In genomic region chr5:181259974-181260719, GRCh38 we compare ENCODE assay signal across 9 cellular contexts. TPM values are rescaled to one million over a fixed set of nuclear protein-coding genes. Genes with fewer than 3 reads are reported as not detected.
DNase-seq lines count a peak whose midpoint lies in the region; ATAC-seq, FAIRE-seq and TF ChIP-seq lines count a peak whose summit lies in the region.
"Had no signal": no experiment of that assay in that cellular context is flagged by ENCODE, and none has a peak within 500 bp of the region (broad histone marks: within the 10 kb centered on the region; RNA-seq: fewer than 3 reads in every experiment).

No MANE protein-coding gene starts in this region.

- H3K27ac Mint-ChIP-seq in T-cell: peak overlapping the region; percentile 97 to 99

- H3K9ac ChIP-seq in skeletal muscle tissue (ENCODE audit: low read depth in 1 of 3, low read length in 3 of 3): peak overlapping the region; percentile 99

- no peak for FAIRE-seq in frontal cortex (lab: Jason Lieb, UNC)

- CTCF ChIA-PET in T-cell (lab: Charles Lee): interaction anchor here in 1 of 2 donors (1.0 to 2.0 kb wide), 4 partner anchors 21 to 38 kb away, joined by 3 to 9 read pairs (median 5); partner anchors contain the start of gene TRIM41

- POLR2A ChIA-PET in T-cell (lab: Charles Lee): interaction anchor here (0.6 to 1.3 kb wide), 5 partner anchors 10 to 53 kb away, joined by 3 to 5 read pairs (median 4); no protein-coding TSS in a partner anchor

- H3K4me3 ChIP-seq in skeletal muscle tissue (ENCODE audit: low read length in 3 of 3): peak overlapping the region; percentile 97 to 100 (median 98)

- H3K4me1 Mint-ChIP-seq in T-cell: peaks cover 57 to 63% (median 59%) of the 10 kb centered on the region in 3 donors

- no peak for TF ChIP-seq CTCF in foreskin keratinocyte (conservative IDR thresholded peaks at IDR 0.05)

- peaks cover 22% of the 10 kb centered on the region for H3K36me3 Mint-ChIP-seq in T-cell

- peaks cover 9 to 13% (median 11%) of the 10 kb centered on the region in 3 donors for H3K36me3 ChIP-seq in skeletal muscle tissue (ENCODE audit: control insufficient read depth in 3 of 3, insufficient read depth in 3 of 3, low read length in 3 of 3)

- H3K9me3 ChIP-seq in skeletal muscle tissue (ENCODE audit: control insufficient read depth in 3 of 3, low read length in 3 of 3): no peaks in the 10 kb centered on the region

- H3K4me3 Mint-ChIP-seq in T-cell: peak overlapping the region; percentile 95 to 99 (median 96)

- H3K4me1 ChIP-seq in foreskin keratinocyte (peaks cover 9% of the 10 kb centered on the region), skeletal muscle tissue (ENCODE audit: control insufficient read depth in 3 of 3, insufficient read depth in 3 of 3, low read length in 3 of 3) (peaks cover 43 to 53% (median 48%) of the 10 kb centered on the region in 3 donors)

- DNase-seq in T-cell (no peak), foreskin keratinocyte (no peak), LoVo (ENCODE audit: low spot score) (no peak), frontal cortex (ENCODE audit: low spot score in 2 of 2) (no peak), T1000 (lab: John Stamatoyannopoulos, UW) (no peak)
- DNase-seq: KG1 had no signal

- peak overlapping the region; percentile 98 for H3K27ac ChIP-seq in foreskin keratinocyte
- H3K27ac ChIP-seq in skeletal muscle tissue (ENCODE audit: low read depth, low read length): peak overlapping the region; percentile 100

- H3K9me3 Mint-ChIP-seq in T-cell: no peaks in the 10 kb centered on the region

- H3K27me3 Mint-ChIP-seq in T-cell: no peaks in the 10 kb centered on the region

- H3K27me3 ChIP-seq in foreskin keratinocyte (no peaks in the 10 kb centered on the region), skeletal muscle tissue (ENCODE audit: control insufficient read depth in 3 of 3, insufficient read depth in 3 of 3, low read length in 3 of 3) (no peaks in the 10 kb centered on the region)

- ATAC-seq in GM21529 (IDR thresholded peaks at IDR 0.05; ENCODE audit: unreplicated experiment) (peak; percentile 1), T-cell (replicated peaks in 1 of 4) (no peak), foreskin keratinocyte (no peak), HG02973 (IDR thresholded peaks at IDR 0.05; ENCODE audit: unreplicated experiment) (no peak)

RNA-seq across cellular contexts. Expression of gene TRIM52, which starts 0.8 kb away (rescaled TPM):
- total RNA-seq in T-cell (10 to 100 TPM; 42.9 to 56.9 (median 54.0) TPM), foreskin keratinocyte (2.6 and 2.8 TPM in 2 replicates), skeletal muscle tissue (4.2 TPM), frontal cortex (9.8 TPM)
- polyA plus RNA-seq in foreskin keratinocyte: 0.97 and 1.1 TPM in 2 replicates

RNA-seq across cellular contexts. Expression of gene RACK1, which starts 16.4 kb away (rescaled TPM):
- total RNA-seq in T-cell (1,000 to 10,000 TPM; 2,132 to 2,437 (median 2,230) TPM), foreskin keratinocyte (3,025 and 3,078 TPM in 2 replicates), skeletal muscle tissue (4,748 TPM), frontal cortex (3,351 TPM)
- 2,685 and 2,690 TPM in 2 replicates for polyA plus RNA-seq in foreskin keratinocyte

RNA-seq across cellular contexts. Expression of gene TRIM41, which starts 37.1 kb away (rescaled TPM):
- total RNA-seq in T-cell (10 to 100 TPM; 32.2 to 46.2 (median 36.7) TPM), foreskin keratinocyte (17.5 and 17.9 TPM in 2 replicates), skeletal muscle tissue (15.1 TPM), frontal cortex (12.2 TPM)
- 15.6 and 17.3 TPM in 2 replicates for polyA plus RNA-seq in foreskin keratinocyte

RNA-seq across cellular contexts. Expression of gene TRIM7, which starts 55.2 kb away (rescaled TPM):
- 1 to 10 TPM; 1.6 to 3.1 (median 3.0) TPM for total RNA-seq in T-cell
- 33.3 and 37.6 TPM in 2 replicates for total RNA-seq in foreskin keratinocyte
- 36.7 and 39.0 TPM in 2 replicates for polyA plus RNA-seq in foreskin keratinocyte
- 9.9 TPM for total RNA-seq in skeletal muscle tissue
- 2.0 TPM for total RNA-seq in frontal cortex
